1 cellular context compared by ENCODE assay signal in the genomic region with DNA sequence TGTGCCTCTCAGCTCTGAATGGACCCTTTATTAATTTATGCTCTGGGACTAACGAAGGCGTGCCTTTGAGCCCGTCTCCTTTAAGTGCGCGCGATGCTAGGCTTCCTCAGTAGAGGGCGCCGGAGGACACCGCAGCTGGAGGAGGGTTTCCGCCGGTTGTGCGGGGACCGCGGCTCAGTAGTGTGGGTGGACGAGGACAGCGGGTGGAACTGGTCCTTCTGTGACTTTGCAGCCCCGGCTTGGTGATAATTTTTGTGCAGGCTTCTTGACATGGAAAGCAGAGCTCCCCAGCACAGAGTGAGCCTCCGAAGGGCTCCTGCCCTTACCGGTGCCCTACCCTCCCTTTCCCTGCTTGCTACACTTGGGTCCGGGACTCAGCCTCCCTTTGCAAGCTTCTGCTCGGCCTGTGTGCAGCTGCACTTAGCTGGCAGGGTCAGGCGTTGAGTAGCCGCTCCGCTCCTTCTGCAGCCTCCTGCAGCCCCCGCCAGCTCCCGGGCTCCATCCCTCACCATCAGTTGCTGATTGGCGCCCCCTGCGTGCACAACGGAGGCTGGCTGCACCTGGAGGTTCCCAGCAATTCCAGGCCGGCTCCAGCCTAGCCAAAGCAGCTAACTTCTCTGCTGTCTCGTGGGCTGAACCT.
TF ChIP-seq lines count a peak whose summit lies in the region.

No MANE protein-coding gene starts in this region.

TF ChIP-seq in GM12878, 131 proteins besides CTCF, POLR2A, EP300 and RAD21 (continued from another document):
- TF ChIP-seq, protein P1, sequence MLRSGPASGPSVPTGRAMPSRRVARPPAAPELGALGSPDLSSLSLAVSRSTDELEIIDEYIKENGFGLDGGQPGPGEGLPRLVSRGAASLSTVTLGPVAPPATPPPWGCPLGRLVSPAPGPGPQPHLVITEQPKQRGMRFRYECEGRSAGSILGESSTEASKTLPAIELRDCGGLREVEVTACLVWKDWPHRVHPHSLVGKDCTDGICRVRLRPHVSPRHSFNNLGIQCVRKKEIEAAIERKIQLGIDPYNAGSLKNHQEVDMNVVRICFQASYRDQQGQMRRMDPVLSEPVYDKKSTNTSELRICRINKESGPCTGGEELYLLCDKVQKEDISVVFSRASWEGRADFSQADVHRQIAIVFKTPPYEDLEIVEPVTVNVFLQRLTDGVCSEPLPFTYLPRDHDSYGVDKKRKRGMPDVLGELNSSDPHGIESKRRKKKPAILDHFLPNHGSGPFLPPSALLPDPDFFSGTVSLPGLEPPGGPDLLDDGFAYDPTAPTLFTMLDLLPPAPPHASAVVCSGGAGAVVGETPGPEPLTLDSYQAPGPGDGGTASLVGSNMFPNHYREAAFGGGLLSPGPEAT (IDR thresholded peaks at IDR 0.05; ENCODE audit: low read depth), result no peak
- TF ChIP-seq, protein P2, sequence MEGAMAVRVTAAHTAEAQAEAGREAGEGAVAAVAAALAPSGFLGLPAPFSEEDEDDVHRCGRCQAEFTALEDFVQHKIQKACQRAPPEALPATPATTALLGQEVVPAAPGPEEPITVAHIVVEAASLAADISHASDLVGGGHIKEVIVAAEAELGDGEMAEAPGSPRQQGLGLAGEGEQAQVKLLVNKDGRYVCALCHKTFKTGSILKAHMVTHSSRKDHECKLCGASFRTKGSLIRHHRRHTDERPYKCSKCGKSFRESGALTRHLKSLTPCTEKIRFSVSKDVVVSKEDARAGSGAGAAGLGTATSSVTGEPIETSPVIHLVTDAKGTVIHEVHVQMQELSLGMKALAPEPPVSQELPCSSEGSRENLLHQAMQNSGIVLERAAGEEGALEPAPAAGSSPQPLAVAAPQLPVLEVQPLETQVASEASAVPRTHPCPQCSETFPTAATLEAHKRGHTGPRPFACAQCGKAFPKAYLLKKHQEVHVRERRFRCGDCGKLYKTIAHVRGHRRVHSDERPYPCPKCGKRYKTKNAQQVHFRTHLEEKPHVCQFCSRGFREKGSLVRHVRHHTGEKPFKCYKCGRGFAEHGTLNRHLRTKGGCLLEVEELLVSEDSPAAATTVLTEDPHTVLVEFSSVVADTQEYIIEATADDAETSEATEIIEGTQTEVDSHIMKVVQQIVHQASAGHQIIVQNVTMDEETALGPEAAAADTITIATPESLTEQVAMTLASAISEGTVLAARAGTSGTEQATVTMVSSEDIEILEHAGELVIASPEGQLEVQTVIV (IDR thresholded peaks at IDR 0.05; ENCODE audit: borderline replicate concordance, partially characterized antibody), result no peak
- TF ChIP-seq BHLHE40 (IDR thresholded peaks at IDR 0.05; ENCODE audit: borderline replicate concordance in 1 of 2, low read depth in 2 of 2, low read length in 1 of 2), result 0 out of 4 replicates have a peak, but pooled peaks of 1 of the 2 experiments have one; percentile 37
- TF ChIP-seq CBX5 (IDR thresholded peaks at IDR 0.05; ENCODE audit: low read depth), result no peak
- no peak for TF ChIP-seq CBX3 (IDR thresholded peaks at IDR 0.05; ENCODE audit: borderline replicate concordance, low read depth)
- peak; percentile 34; the same call in 1 of the 2 replicates for TF ChIP-seq IKZF1 (conservative IDR thresholded peaks at IDR 0.05)
- 0 out of 3 replicates have a peak, but pooled peaks have one; percentile 19 for TF ChIP-seq POU2F2 (IDR thresholded peaks at IDR 0.05; ENCODE audit: borderline replicate concordance, low read depth, low read length)
- TF ChIP-seq STAT1 (conservative IDR thresholded peaks at IDR 0.05), result no peak
- no peak for TF ChIP-seq CHD2 (IDR thresholded peaks at IDR 0.05; ENCODE audit: borderline replicate concordance, low read depth, low read length)
- peak; percentile 83; the same call in 1 of the 2 replicates for TF ChIP-seq SMARCA5 (IDR thresholded peaks at IDR 0.05)
- no peak for TF ChIP-seq IKZF2 (IDR thresholded peaks at IDR 0.05)
- 0 out of 2 replicates have a peak, but pooled peaks have one; percentile 58 for TF ChIP-seq TCF3 (IDR thresholded peaks at IDR 0.05; ENCODE audit: borderline replicate concordance, insufficient read depth, low read depth, low read length)
- TF ChIP-seq, protein P3, sequence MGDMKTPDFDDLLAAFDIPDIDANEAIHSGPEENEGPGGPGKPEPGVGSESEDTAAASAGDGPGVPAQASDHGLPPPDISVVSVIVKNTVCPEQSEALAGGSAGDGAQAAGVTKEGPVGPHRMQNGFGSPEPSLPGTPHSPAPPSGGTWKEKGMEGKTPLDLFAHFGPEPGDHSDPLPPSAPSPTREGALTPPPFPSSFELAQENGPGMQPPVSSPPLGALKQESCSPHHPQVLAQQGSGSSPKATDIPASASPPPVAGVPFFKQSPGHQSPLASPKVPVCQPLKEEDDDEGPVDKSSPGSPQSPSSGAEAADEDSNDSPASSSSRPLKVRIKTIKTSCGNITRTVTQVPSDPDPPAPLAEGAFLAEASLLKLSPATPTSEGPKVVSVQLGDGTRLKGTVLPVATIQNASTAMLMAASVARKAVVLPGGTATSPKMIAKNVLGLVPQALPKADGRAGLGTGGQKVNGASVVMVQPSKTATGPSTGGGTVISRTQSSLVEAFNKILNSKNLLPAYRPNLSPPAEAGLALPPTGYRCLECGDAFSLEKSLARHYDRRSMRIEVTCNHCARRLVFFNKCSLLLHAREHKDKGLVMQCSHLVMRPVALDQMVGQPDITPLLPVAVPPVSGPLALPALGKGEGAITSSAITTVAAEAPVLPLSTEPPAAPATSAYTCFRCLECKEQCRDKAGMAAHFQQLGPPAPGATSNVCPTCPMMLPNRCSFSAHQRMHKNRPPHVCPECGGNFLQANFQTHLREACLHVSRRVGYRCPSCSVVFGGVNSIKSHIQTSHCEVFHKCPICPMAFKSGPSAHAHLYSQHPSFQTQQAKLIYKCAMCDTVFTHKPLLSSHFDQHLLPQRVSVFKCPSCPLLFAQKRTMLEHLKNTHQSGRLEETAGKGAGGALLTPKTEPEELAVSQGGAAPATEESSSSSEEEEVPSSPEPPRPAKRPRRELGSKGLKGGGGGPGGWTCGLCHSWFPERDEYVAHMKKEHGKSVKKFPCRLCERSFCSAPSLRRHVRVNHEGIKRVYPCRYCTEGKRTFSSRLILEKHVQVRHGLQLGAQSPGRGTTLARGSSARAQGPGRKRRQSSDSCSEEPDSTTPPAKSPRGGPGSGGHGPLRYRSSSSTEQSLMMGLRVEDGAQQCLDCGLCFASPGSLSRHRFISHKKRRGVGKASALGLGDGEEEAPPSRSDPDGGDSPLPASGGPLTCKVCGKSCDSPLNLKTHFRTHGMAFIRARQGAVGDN (IDR thresholded peaks at IDR 0.05), result 0 out of 2 replicates have a peak, but pooled peaks have one; percentile 27
- no peak for TF ChIP-seq SPI1 (IDR thresholded peaks at IDR 0.05; ENCODE audit: borderline replicate concordance, insufficient read depth, low read depth, low read length)
- TF ChIP-seq, protein P4, sequence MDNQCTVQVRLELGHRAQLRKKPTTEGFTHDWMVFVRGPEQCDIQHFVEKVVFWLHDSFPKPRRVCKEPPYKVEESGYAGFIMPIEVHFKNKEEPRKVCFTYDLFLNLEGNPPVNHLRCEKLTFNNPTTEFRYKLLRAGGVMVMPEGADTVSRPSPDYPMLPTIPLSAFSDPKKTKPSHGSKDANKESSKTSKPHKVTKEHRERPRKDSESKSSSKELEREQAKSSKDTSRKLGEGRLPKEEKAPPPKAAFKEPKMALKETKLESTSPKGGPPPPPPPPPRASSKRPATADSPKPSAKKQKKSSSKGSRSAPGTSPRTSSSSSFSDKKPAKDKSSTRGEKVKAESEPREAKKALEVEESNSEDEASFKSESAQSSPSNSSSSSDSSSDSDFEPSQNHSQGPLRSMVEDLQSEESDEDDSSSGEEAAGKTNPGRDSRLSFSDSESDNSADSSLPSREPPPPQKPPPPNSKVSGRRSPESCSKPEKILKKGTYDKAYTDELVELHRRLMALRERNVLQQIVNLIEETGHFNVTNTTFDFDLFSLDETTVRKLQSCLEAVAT (IDR thresholded peaks at IDR 0.05), result no peak
- TF ChIP-seq, protein P5, sequence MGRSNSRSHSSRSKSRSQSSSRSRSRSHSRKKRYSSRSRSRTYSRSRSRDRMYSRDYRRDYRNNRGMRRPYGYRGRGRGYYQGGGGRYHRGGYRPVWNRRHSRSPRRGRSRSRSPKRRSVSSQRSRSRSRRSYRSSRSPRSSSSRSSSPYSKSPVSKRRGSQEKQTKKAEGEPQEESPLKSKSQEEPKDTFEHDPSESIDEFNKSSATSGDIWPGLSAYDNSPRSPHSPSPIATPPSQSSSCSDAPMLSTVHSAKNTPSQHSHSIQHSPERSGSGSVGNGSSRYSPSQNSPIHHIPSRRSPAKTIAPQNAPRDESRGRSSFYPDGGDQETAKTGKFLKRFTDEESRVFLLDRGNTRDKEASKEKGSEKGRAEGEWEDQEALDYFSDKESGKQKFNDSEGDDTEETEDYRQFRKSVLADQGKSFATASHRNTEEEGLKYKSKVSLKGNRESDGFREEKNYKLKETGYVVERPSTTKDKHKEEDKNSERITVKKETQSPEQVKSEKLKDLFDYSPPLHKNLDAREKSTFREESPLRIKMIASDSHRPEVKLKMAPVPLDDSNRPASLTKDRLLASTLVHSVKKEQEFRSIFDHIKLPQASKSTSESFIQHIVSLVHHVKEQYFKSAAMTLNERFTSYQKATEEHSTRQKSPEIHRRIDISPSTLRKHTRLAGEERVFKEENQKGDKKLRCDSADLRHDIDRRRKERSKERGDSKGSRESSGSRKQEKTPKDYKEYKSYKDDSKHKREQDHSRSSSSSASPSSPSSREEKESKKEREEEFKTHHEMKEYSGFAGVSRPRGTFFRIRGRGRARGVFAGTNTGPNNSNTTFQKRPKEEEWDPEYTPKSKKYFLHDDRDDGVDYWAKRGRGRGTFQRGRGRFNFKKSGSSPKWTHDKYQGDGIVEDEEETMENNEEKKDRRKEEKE (IDR thresholded peaks at IDR 0.05), result no peak
- no peak for TF ChIP-seq WRNIP1 (IDR thresholded peaks at IDR 0.05; ENCODE audit: borderline replicate concordance, low read depth, low read length)
- TF ChIP-seq RB1 (IDR thresholded peaks at IDR 0.05; ENCODE audit: borderline replicate concordance), result 0 out of 2 replicates have a peak, but pooled peaks have one; percentile 43
- 0 out of 2 replicates have a peak, but pooled peaks have one; percentile 22 for TF ChIP-seq CREM (IDR thresholded peaks at IDR 0.05; ENCODE audit: low read depth)
- TF ChIP-seq EGR1 (IDR thresholded peaks at IDR 0.05; ENCODE audit: borderline replicate concordance in 1 of 2, low read depth in 2 of 2, low read length in 2 of 2), result peak in 1 of 2 experiments; percentile 39; a peak in 1 of 3 replicates
- TF ChIP-seq SREBF1 (IDR thresholded peaks at IDR 0.05; ENCODE audit: low read length), result no peak
- no peak for TF ChIP-seq ZSCAN29 (IDR thresholded peaks at IDR 0.05)
- TF ChIP-seq HDAC2 (IDR thresholded peaks at IDR 0.05), result no peak
- TF ChIP-seq BRCA1 (IDR thresholded peaks at IDR 0.05; ENCODE audit: low read depth, low read length), result no peak
- TF ChIP-seq, protein P6, sequence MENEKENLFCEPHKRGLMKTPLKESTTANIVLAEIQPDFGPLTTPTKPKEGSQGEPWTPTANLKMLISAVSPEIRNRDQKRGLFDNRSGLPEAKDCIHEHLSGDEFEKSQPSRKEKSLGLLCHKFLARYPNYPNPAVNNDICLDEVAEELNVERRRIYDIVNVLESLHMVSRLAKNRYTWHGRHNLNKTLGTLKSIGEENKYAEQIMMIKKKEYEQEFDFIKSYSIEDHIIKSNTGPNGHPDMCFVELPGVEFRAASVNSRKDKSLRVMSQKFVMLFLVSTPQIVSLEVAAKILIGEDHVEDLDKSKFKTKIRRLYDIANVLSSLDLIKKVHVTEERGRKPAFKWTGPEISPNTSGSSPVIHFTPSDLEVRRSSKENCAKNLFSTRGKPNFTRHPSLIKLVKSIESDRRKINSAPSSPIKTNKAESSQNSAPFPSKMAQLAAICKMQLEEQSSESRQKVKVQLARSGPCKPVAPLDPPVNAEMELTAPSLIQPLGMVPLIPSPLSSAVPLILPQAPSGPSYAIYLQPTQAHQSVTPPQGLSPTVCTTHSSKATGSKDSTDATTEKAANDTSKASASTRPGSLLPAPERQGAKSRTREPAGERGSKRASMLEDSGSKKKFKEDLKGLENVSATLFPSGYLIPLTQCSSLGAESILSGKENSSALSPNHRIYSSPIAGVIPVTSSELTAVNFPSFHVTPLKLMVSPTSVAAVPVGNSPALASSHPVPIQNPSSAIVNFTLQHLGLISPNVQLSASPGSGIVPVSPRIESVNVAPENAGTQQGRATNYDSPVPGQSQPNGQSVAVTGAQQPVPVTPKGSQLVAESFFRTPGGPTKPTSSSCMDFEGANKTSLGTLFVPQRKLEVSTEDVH (IDR thresholded peaks at IDR 0.05; ENCODE audit: low read depth, partially characterized antibody), result no peak
- TF ChIP-seq ASH2L (IDR thresholded peaks at IDR 0.05; ENCODE audit: borderline replicate concordance, low read depth), result no peak
- no peak for TF ChIP-seq SIX5 (IDR thresholded peaks at IDR 0.05; ENCODE audit: low read depth, low read length, severe bottlenecking)
- no peak for TF ChIP-seq GATAD2B (conservative IDR thresholded peaks at IDR 0.05; ENCODE audit: low read depth)
- peak; percentile 67 for TF ChIP-seq RUNX3 (IDR thresholded peaks at IDR 0.05; ENCODE audit: low read length)
